Comparison of ENCODE assay signal across 1 cellular context in genomic region chr16:31181102-31181830, GRCh38.
TF ChIP-seq lines count a peak whose summit lies in the region.

No MANE protein-coding gene starts in this region.

TF ChIP-seq in HepG2, 621 proteins besides CTCF, POLR2A, EP300 and RAD21:
- TF ChIP-seq RBFOX2 (IDR thresholded peaks at IDR 0.05; ENCODE audit: low read depth, low read length) (peak; percentile 47; the same call in 1 of the 2 replicates), HNRNPUL1 (IDR thresholded peaks at IDR 0.05; ENCODE audit: low read depth, low read length) (no peak), ZNF142 (CRISPR knock-in tag; IDR thresholded peaks at IDR 0.05) (0 out of 2 replicates have a peak, but pooled peaks have one; percentile 12), SP2 (CRISPR knock-in tag; IDR thresholded peaks at IDR 0.05) (no peak), RBM22 (optimal IDR thresholded peaks at IDR 0.05; ENCODE audit: low read length) (peak; percentile 53), ZSCAN22 (CRISPR knock-in tag; IDR thresholded peaks at IDR 0.05) (no peak), KDM2A (CRISPR knock-in tag; IDR thresholded peaks at IDR 0.05; ENCODE audit: borderline replicate concordance, low read depth) (no peak), ZNF572 (CRISPR knock-in tag; IDR thresholded peaks at IDR 0.05) (0 out of 2 replicates have a peak, but pooled peaks have one; percentile 62), ZNF746 (CRISPR knock-in tag; IDR thresholded peaks at IDR 0.05) (0 out of 2 replicates have a peak, but pooled peaks have one; percentile 4), NFRKB (IDR thresholded peaks at IDR 0.05) (no peak), ZBTB21 (CRISPR knock-in tag; IDR thresholded peaks at IDR 0.05) (0 out of 2 replicates have a peak, but pooled peaks have one; percentile 3), HMGA1 (CRISPR knock-in tag; conservative IDR thresholded peaks at IDR 0.05) (no peak), ZNF678 (CRISPR knock-in tag; IDR thresholded peaks at IDR 0.05) (no peak), ARID2 (CRISPR knock-in tag; IDR thresholded peaks at IDR 0.05; ENCODE audit: borderline replicate concordance) (no peak), MZF1 (CRISPR knock-in tag; IDR thresholded peaks at IDR 0.05; ENCODE audit: borderline replicate concordance) (no peak), NFIB (CRISPR knock-in tag; IDR thresholded peaks at IDR 0.05; ENCODE audit: borderline replicate concordance) (0 out of 2 replicates have a peak, but pooled peaks have one; percentile 31), MYPOP (CRISPR knock-in tag; IDR thresholded peaks at IDR 0.05) (0 out of 2 replicates have a peak, but pooled peaks have one; percentile 3), KMT2A (CRISPR knock-in tag; IDR thresholded peaks at IDR 0.05) (0 out of 2 replicates have a peak, but pooled peaks have one; percentile 3), E2F2 (CRISPR knock-in tag; IDR thresholded peaks at IDR 0.05; ENCODE audit: borderline replicate concordance) (0 out of 2 replicates have a peak, but pooled peaks have one; percentile 46), MXI1 (IDR thresholded peaks at IDR 0.05; ENCODE audit: borderline replicate concordance, low read depth, low read length) (0 out of 3 replicates have a peak, but pooled peaks have one; percentile 21), CCAR2 (optimal IDR thresholded peaks at IDR 0.05; ENCODE audit: low read depth, low read length) (no peak), ZNF296 (CRISPR knock-in tag; conservative IDR thresholded peaks at IDR 0.05) (0 out of 2 replicates have a peak, but pooled peaks have one; percentile 46), MAFG (CRISPR knock-in tag; IDR thresholded peaks at IDR 0.05) (no peak), SRF (IDR thresholded peaks at IDR 0.05; ENCODE audit: low read depth, low read length) (no peak), CHD4 (IDR thresholded peaks at IDR 0.05; ENCODE audit: borderline replicate concordance, low read length) (0 out of 2 replicates have a peak, but pooled peaks have one; percentile 3), ZNF484 (CRISPR knock-in tag; IDR thresholded peaks at IDR 0.05; ENCODE audit: borderline replicate concordance, low read depth) (no peak), IKZF4 (CRISPR knock-in tag; IDR thresholded peaks at IDR 0.05; ENCODE audit: borderline replicate concordance, low read depth, not compliant biosample characterization) (no peak), ZNF607 (CRISPR knock-in tag; IDR thresholded peaks at IDR 0.05; ENCODE audit: borderline replicate concordance) (peak; percentile 19; the same call in 1 of the 2 replicates), ZNF121 (CRISPR knock-in tag; IDR thresholded peaks at IDR 0.05) (no peak), NR2C2 (CRISPR knock-in tag; IDR thresholded peaks at IDR 0.05; ENCODE audit: borderline replicate concordance) (no peak), ZNF619 (CRISPR knock-in tag; IDR thresholded peaks at IDR 0.05) (no peak)
- TF ChIP-seq, protein P1, sequence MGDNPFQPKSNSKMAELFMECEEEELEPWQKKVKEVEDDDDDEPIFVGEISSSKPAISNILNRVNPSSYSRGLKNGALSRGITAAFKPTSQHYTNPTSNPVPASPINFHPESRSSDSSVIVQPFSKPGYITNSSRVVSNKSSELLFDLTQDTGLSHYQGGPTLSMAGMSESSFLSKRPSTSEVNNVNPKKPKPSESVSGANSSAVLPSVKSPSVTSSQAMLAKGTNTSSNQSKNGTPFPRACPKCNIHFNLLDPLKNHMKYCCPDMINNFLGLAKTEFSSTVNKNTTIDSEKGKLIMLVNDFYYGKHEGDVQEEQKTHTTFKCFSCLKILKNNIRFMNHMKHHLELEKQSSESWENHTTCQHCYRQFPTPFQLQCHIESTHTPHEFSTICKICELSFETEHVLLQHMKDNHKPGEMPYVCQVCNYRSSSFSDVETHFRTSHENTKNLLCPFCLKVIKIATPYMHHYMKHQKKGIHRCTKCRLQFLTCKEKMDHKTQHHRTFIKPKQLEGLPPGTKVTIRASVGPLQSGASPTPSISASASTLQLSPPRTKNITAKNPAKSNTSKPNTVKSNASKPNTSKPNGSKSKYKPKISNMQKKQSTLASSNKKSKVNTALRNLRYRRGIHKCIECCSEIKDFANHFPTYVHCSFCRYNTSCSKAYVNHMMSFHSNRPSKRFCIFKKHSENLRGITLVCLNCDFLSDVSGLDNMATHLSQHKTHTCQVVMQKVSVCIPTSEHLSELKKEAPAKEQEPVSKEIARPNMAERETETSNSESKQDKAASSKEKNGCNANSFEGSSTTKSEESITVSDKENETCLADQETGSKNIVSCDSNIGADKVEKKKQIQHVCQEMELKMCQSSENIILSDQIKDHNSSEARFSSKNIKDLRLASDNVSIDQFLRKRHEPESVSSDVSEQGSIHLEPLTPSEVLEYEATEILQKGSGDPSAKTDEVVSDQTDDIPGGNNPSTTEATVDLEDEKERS (CRISPR knock-in tag; IDR thresholded peaks at IDR 0.05) = no peak
- TF ChIP-seq, protein P2, sequence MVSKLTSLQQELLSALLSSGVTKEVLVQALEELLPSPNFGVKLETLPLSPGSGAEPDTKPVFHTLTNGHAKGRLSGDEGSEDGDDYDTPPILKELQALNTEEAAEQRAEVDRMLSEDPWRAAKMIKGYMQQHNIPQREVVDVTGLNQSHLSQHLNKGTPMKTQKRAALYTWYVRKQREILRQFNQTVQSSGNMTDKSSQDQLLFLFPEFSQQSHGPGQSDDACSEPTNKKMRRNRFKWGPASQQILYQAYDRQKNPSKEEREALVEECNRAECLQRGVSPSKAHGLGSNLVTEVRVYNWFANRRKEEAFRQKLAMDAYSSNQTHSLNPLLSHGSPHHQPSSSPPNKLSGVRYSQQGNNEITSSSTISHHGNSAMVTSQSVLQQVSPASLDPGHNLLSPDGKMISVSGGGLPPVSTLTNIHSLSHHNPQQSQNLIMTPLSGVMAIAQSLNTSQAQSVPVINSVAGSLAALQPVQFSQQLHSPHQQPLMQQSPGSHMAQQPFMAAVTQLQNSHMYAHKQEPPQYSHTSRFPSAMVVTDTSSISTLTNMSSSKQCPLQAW (CRISPR knock-in tag; IDR thresholded peaks at IDR 0.05) = 0 out of 2 replicates have a peak, but pooled peaks have one; percentile 22
- TF ChIP-seq, protein P3, sequence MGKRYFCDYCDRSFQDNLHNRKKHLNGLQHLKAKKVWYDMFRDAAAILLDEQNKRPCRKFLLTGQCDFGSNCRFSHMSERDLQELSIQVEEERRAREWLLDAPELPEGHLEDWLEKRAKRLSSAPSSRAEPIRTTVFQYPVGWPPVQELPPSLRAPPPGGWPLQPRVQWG (CRISPR knock-in tag; IDR thresholded peaks at IDR 0.05; ENCODE audit: borderline replicate concordance, low read depth) = no peak
- TF ChIP-seq, protein P4, sequence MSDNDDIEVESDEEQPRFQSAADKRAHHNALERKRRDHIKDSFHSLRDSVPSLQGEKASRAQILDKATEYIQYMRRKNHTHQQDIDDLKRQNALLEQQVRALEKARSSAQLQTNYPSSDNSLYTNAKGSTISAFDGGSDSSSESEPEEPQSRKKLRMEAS (IDR thresholded peaks at IDR 0.05) = 0 out of 2 replicates have a peak, but pooled peaks have one; percentile 23
- TF ChIP-seq, protein P5, sequence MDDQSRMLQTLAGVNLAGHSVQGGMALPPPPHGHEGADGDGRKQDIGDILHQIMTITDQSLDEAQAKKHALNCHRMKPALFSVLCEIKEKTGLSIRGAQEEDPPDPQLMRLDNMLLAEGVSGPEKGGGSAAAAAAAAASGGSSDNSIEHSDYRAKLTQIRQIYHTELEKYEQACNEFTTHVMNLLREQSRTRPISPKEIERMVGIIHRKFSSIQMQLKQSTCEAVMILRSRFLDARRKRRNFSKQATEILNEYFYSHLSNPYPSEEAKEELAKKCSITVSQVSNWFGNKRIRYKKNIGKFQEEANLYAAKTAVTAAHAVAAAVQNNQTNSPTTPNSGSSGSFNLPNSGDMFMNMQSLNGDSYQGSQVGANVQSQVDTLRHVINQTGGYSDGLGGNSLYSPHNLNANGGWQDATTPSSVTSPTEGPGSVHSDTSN (CRISPR knock-in tag; IDR thresholded peaks at IDR 0.05; ENCODE audit: borderline replicate concordance) = no peak
